In the genomic region with DNA sequence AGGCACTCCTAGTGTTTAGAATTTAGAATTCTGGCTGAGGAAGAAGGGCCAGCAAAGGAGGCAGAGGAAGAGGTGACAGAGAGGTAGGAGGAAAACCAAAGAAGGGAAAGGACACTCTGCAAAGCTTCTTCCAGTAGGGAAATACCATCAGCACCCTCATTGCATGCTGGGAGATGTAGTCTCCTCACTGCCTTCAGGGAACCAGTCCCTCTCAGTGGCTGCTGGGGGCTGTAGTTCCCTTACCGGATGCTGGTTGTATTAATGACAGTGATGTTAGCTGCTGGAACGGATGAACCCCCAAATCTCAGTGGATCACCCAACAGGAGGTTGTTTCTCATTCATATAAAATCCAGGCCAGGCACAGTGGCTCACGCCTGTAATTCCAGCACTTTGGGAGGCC, we compare ENCODE assay signal across 6 cellular contexts. TPM values are rescaled to one million over a fixed set of nuclear protein-coding genes. Genes with fewer than 3 reads are reported as not detected.
DNase-seq lines count a peak whose midpoint lies in the region; ATAC-seq and TF ChIP-seq lines count a peak whose summit lies in the region.

No MANE protein-coding gene starts in this region.

- CTCF ChIA-PET in T-cell (lab: Charles Lee): interaction anchor here (0.5 to 1.2 kb wide), 4 partner anchors 8 to 107 kb away, joined by 3 to 5 read pairs (median 4); partner anchors contain the start of gene KDELR1 (in 1 of the 2)

- H3K27me3 Mint-ChIP-seq in T-cell (peaks cover 11 to 15% of the 10 kb centered on the region in 2 donors), nephron progenitor cell (ENCODE audit: low read depth, poor library complexity) (peaks cover 2% of the 10 kb centered on the region)

- H3K4me1 Mint-ChIP-seq in T-cell (peaks cover 10 to 15% (median 13%) of the 10 kb centered on the region in 3 donors), nephron progenitor cell (peaks cover 39% of the 10 kb centered on the region)

- TF ChIP-seq CTCF in nephron progenitor cell (IDR thresholded peaks at IDR 0.05): no peak

- H3K4me3 Mint-ChIP-seq in T-cell: no peak overlapping the region
- no peak overlapping the region for H3K4me3 Mint-ChIP-seq in nephron progenitor cell

- H3K9me3 Mint-ChIP-seq in T-cell (peaks cover 0 to 6% (median 5%) of the 10 kb centered on the region in 3 donors), nephron progenitor cell (peaks cover 4% of the 10 kb centered on the region)

- H3K27ac Mint-ChIP-seq in T-cell: peak overlapping the region in 1 of 2 donors; percentile 12
- H3K27ac Mint-ChIP-seq in nephron progenitor cell: no peak overlapping the region

- POLR2A ChIA-PET in T-cell (lab: Charles Lee): interaction anchor here in 1 of 2 donors (0.6 kb wide), 1 partner anchor 58 kb away, joined by 7 read pairs; no protein-coding TSS in a partner anchor

- H3K36me3 Mint-ChIP-seq in T-cell (no peaks in the 10 kb centered on the region), nephron progenitor cell (ENCODE audit: low read depth) (peaks cover 5% of the 10 kb centered on the region)

- ATAC-seq in HG02610 (IDR thresholded peaks at IDR 0.05; ENCODE audit: unreplicated experiment): peak; percentile 76
- ATAC-seq in T-cell (replicated peaks in 1 of 4): peak; percentile 57 to 74 (median 70)
- ATAC-seq in HG03280 (IDR thresholded peaks at IDR 0.05; ENCODE audit: unreplicated experiment): no peak

- DNase-seq in DMS53 (lab: John Stamatoyannopoulos, UW) (peak; percentile 89), T-cell (peak in 31 of 34 experiments; percentile 28 to 77 (median 52)), glomerular visceral epithelial cell (ENCODE audit: extremely low spot score) (peak; percentile 55), nephron progenitor cell (no peak)

RNA-seq across cellular contexts. Expression of gene GRIN2D, which starts 10.1 kb away (rescaled TPM):
- under 1 TPM in 4 of 5 donors, not detected in 1; 0.13 to 0.23 (median 0.16) TPM for total RNA-seq in T-cell

RNA-seq across cellular contexts. Expression of gene KDELR1, which starts 12.3 kb away (rescaled TPM):
- total RNA-seq in T-cell: 10 to 100 TPM; 40.9 to 55.9 (median 47.5) TPM

RNA-seq across cellular contexts. Expression of gene SYNGR4, which starts 39.4 kb away (rescaled TPM):
- not detected for total RNA-seq in T-cell

RNA-seq across cellular contexts. Expression of gene TMEM143, which starts 39.9 kb away (rescaled TPM):
- total RNA-seq in T-cell: 10 to 100 TPM; 14.5 to 33.5 (median 29.0) TPM

RNA-seq across cellular contexts. Expression of gene GRWD1, which starts 42.2 kb away (rescaled TPM):
- 10 to 100 TPM; 29.7 to 55.2 (median 42.6) TPM for total RNA-seq in T-cell
